ENCODE assay signal across 1 cellular context in the genomic region with DNA sequence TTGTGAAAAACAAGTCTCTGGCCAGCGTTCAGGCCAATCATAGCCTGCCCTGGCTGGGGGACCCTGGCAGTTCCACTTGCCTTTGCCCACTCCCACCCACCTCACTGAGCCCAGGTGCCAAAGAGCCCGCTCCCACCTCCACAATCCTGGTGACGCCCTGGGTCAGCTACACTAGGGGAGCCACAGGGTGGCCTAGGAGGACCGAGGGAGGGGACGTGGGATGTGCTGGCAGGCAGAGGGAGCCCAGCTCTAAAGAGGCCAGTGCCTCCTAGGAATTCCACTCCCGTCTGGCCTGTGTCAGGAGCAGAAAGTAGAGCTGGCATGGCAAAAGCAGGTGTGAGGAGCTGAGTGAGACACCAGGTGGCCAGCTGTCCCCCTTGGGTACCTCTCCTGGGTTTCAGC.
TF ChIP-seq lines count a peak whose summit lies in the region.

No MANE protein-coding gene starts in this region.

TF ChIP-seq in HepG2, 621 proteins besides CTCF, POLR2A, EP300 and RAD21:
- TF ChIP-seq, protein P1, sequence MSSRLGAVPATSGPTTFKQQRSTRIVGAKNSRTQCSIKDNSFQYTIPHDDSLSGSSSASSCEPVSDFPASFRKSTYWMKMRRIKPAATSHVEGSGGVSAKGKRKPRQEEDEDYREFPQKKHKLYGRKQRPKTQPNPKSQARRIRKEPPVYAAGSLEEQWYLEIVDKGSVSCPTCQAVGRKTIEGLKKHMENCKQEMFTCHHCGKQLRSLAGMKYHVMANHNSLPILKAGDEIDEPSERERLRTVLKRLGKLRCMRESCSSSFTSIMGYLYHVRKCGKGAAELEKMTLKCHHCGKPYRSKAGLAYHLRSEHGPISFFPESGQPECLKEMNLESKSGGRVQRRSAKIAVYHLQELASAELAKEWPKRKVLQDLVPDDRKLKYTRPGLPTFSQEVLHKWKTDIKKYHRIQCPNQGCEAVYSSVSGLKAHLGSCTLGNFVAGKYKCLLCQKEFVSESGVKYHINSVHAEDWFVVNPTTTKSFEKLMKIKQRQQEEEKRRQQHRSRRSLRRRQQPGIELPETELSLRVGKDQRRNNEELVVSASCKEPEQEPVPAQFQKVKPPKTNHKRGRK (CRISPR knock-in tag; IDR thresholded peaks at IDR 0.05) = no peak
- TF ChIP-seq MAFK (conservative IDR thresholded peaks at IDR 0.05 in 1 of 2, IDR thresholded peaks at IDR 0.05 in 1 of 2; ENCODE audit: low read length in 2 of 2) (no peak), TARDBP (CRISPR knock-in tag; IDR thresholded peaks at IDR 0.05) (no peak), KAT7 (CRISPR knock-in tag; IDR thresholded peaks at IDR 0.05; ENCODE audit: borderline replicate concordance) (no peak), ZNF672 (CRISPR knock-in tag; IDR thresholded peaks at IDR 0.05) (no peak), KLF11 (CRISPR knock-in tag; IDR thresholded peaks at IDR 0.05) (no peak), ZNF180 (CRISPR knock-in tag; IDR thresholded peaks at IDR 0.05; ENCODE audit: borderline replicate concordance, low read depth) (no peak), ZNF256 (CRISPR knock-in tag; conservative IDR thresholded peaks at IDR 0.05) (no peak), ZNF562 (CRISPR knock-in tag; IDR thresholded peaks at IDR 0.05; ENCODE audit: borderline replicate concordance) (no peak), RNF2 (conservative IDR thresholded peaks at IDR 0.05; ENCODE audit: low read depth) (no peak), THYN1 (CRISPR knock-in tag; IDR thresholded peaks at IDR 0.05; ENCODE audit: borderline replicate concordance, low read depth) (no peak), ZBTB8A (CRISPR knock-in tag; IDR thresholded peaks at IDR 0.05; ENCODE audit: borderline replicate concordance, low read depth) (no peak)
- TF ChIP-seq, protein P2, sequence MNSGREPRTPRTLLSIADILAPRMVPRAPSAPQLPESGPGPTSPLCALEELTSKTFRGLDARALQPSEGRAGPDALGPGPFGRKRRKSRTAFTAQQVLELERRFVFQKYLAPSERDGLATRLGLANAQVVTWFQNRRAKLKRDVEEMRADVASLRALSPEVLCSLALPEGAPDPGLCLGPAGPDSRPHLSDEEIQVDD (CRISPR knock-in tag; IDR thresholded peaks at IDR 0.05; ENCODE audit: borderline replicate concordance) = no peak
- TF ChIP-seq, protein P3, sequence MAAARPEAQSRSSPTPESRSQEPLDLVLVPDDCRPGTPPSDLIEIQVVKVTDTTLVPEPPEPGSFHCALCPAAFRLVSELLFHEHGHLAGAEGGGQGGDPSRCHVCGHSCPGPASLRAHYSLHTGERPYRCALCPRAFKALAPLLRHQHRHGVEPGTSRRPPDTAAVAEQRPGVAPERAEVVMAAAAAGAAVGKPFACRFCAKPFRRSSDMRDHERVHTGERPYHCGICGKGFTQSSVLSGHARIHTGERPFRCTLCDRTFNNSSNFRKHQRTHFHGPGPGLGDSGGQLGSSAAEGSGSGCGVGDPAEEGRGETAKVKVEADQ (CRISPR knock-in tag; IDR thresholded peaks at IDR 0.05; ENCODE audit: borderline replicate concordance) = no peak
- TF ChIP-seq, protein P4, sequence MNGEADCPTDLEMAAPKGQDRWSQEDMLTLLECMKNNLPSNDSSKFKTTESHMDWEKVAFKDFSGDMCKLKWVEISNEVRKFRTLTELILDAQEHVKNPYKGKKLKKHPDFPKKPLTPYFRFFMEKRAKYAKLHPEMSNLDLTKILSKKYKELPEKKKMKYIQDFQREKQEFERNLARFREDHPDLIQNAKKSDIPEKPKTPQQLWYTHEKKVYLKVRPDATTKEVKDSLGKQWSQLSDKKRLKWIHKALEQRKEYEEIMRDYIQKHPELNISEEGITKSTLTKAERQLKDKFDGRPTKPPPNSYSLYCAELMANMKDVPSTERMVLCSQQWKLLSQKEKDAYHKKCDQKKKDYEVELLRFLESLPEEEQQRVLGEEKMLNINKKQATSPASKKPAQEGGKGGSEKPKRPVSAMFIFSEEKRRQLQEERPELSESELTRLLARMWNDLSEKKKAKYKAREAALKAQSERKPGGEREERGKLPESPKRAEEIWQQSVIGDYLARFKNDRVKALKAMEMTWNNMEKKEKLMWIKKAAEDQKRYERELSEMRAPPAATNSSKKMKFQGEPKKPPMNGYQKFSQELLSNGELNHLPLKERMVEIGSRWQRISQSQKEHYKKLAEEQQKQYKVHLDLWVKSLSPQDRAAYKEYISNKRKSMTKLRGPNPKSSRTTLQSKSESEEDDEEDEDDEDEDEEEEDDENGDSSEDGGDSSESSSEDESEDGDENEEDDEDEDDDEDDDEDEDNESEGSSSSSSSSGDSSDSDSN (CRISPR knock-in tag; IDR thresholded peaks at IDR 0.05) = no peak
